11 cellular contexts compared by ENCODE assay signal in genomic region chrX:13699183-13699826, GRCh38. TPM values are rescaled to one million over a fixed set of nuclear protein-coding genes. Genes with fewer than 3 reads are reported as not detected.
DNase-seq lines count a peak whose midpoint lies in the region; ATAC-seq and TF ChIP-seq lines count a peak whose summit lies in the region.
"Had no signal": no experiment of that assay in that cellular context is flagged by ENCODE, and none has a peak within 500 bp of the region (broad histone marks: within the 10 kb centered on the region; RNA-seq: fewer than 3 reads in every experiment).

No MANE protein-coding gene starts in this region.

- peak; percentile 50 for DNase-seq in GM13976 (ENCODE audit: low spot score)
- peak in 2 of 3 donors; percentile 41 to 59 for DNase-seq in mucosa of descending colon
- DNase-seq in effector CD8-positive, alpha-beta T cell (lab: John Stamatoyannopoulos, UW) = no peak
- no peak for DNase-seq in NCI-H524 treated with DMSO at 0.1 percent for 48 hours (lab: John Stamatoyannopoulos, UW)
- no peak for DNase-seq in Caco-2
- DNase-seq in SKM-1 treated with dmso at 0.1 percent for 144 hours (lab: John Stamatoyannopoulos, UW; ENCODE audit: unreplicated experiment) = no peak
- DNase-seq: NCI-H1105, retina had no signal

- H3K4me3 Mint-ChIP-seq in Caco-2 (ENCODE audit: unreplicated experiment) = no peak overlapping the region

- H3K9ac ChIP-seq in SU-DHL-6 (ENCODE audit: low read length) = no peak overlapping the region

- H3K4me2 ChIP-seq in SU-DHL-6 (ENCODE audit: low read depth, low read length, poor library complexity, severe bottlenecking) = peak overlapping the region; percentile 15

- H3K36me3 ChIP-seq in SU-DHL-6 (ENCODE audit: low read length) (no peaks in the 10 kb centered on the region), mucosa of descending colon (ENCODE audit: low read depth) (no peaks in the 10 kb centered on the region), Caco-2 (ENCODE audit: control insufficient read depth, insufficient read depth, low read length) (no peaks in the 10 kb centered on the region)
- H3K36me3 ChIP-seq: esophagus muscularis mucosa had no signal

- H3K36me3 Mint-ChIP-seq in Caco-2 (ENCODE audit: insufficient read depth, unreplicated experiment) = peaks cover 26% of the 10 kb centered on the region

- no peak for TF ChIP-seq CTCF in GM13976 (IDR thresholded peaks at IDR 0.05; ENCODE audit: borderline replicate concordance, control extremely low read depth, extremely low read depth, insufficient read depth, missing control alignments)
- TF ChIP-seq CTCF in SU-DHL-6 (IDR thresholded peaks at IDR 0.05; ENCODE audit: insufficient read depth, low read length, poor library complexity, severe bottlenecking) = no peak
- TF ChIP-seq CTCF in mucosa of descending colon (IDR thresholded peaks at IDR 0.05) = no peak
- no peak for TF ChIP-seq CTCF in Caco-2 (IDR thresholded peaks at IDR 0.05; ENCODE audit: insufficient read depth in 1 of 2, low read depth in 1 of 2, low read length in 1 of 2, severe bottlenecking in 1 of 2, unreplicated experiment in 1 of 2)

- H3K27me3 ChIP-seq in SU-DHL-6 (ENCODE audit: low read length) (no peaks in the 10 kb centered on the region), Caco-2 (replicated peaks; ENCODE audit: control insufficient read depth, insufficient read depth, low read length) (no peaks in the 10 kb centered on the region)
- H3K27me3 ChIP-seq: esophagus muscularis mucosa had no signal

- no peaks in the 10 kb centered on the region for H3F3A ChIP-seq in SU-DHL-6 (ENCODE audit: insufficient read depth)

- H3K4me1 ChIP-seq in mucosa of descending colon (ENCODE audit: low read depth) (peaks cover 9% of the 10 kb centered on the region), Caco-2 (no peaks in the 10 kb centered on the region)

- intact Hi-C loops in mucosa of descending colon (cut with DNase I, micrococcal nuclease) = no loop called here
- intact Hi-C loops in Caco-2 (cut with micrococcal nuclease; ENCODE audit: unreplicated experiment) = no loop called here

- no peaks in the 10 kb centered on the region for H3K9me3 Mint-ChIP-seq in Caco-2 (ENCODE audit: unreplicated experiment)

- POLR2A ChIA-PET in Caco-2 (lab: Charles Lee) = no interaction called here

- peaks cover 27% of the 10 kb centered on the region for H3K4me1 Mint-ChIP-seq in Caco-2 (ENCODE audit: low read depth, unreplicated experiment)

- no peak overlapping the region for H2AFZ ChIP-seq in SU-DHL-6 (ENCODE audit: low read depth, low read length, severe bottlenecking)

- H3K27ac Mint-ChIP-seq in Caco-2 (ENCODE audit: unreplicated experiment) = no peak overlapping the region

- in situ Hi-C loops in GM13976 (cut with MboI; ENCODE audit: low sequenced_read_pairs, unreplicated experiment) = no loop called here

- H3K27ac ChIP-seq in SU-DHL-6 (ENCODE audit: low read depth, low read length) = no peak overlapping the region

- no peaks in the 10 kb centered on the region for H4K20me1 ChIP-seq in SU-DHL-6 (ENCODE audit: low read depth, low read length)

- ATAC-seq in GM21723 (IDR thresholded peaks at IDR 0.05; ENCODE audit: unreplicated experiment) (peak; percentile 65), mucosa of descending colon (peak; percentile 93)

- no TSS peak for BruUV-seq in Caco-2 (replicated peaks; lab: Mats Ljungman, UMichigan)

- no peak overlapping the region for H3K4me3 ChIP-seq in SU-DHL-6 (ENCODE audit: insufficient read depth, low read length, poor library complexity, severe bottlenecking)
- no peak overlapping the region for H3K4me3 ChIP-seq in mucosa of descending colon
- H3K4me3 ChIP-seq in Caco-2 (ENCODE audit: low read depth, low read length) = no peak overlapping the region
- H3K4me3 ChIP-seq: esophagus muscularis mucosa had no signal

- no peaks in the 10 kb centered on the region for H3K27me3 Mint-ChIP-seq in Caco-2 (ENCODE audit: insufficient read depth, unreplicated experiment)

- H3K9me3 ChIP-seq in SU-DHL-6 (ENCODE audit: insufficient read depth, low read length) (no peaks in the 10 kb centered on the region), mucosa of descending colon (no peaks in the 10 kb centered on the region), Caco-2 (no peaks in the 10 kb centered on the region)
- H3K9me3 ChIP-seq: esophagus muscularis mucosa had no signal

- H3K9me2 ChIP-seq in SU-DHL-6 (replicated peaks; ENCODE audit: insufficient read depth, low read length) = no peaks in the 10 kb centered on the region

- no peaks in the 10 kb centered on the region for H3K79me2 ChIP-seq in SU-DHL-6 (ENCODE audit: insufficient read depth, low read length)

- CTCF ChIA-PET in Caco-2 (lab: Charles Lee) = no interaction called here

RNA-seq across cellular contexts. Expression of gene RAB9A, which starts 10.4 kb away (rescaled TPM):
- total RNA-seq in mucosa of descending colon = 10 to 100 TPM; 38.1 to 49.5 (median 40.8) TPM
- total RNA-seq in Caco-2 (2022) = 22.9 and 25.5 TPM in 2 replicates

RNA-seq across cellular contexts. Expression of gene TRAPPC2, which starts 35.1 kb away (rescaled TPM):
- total RNA-seq in mucosa of descending colon (10 to 100 TPM; 13.1 to 20.4 (median 18.5) TPM), Caco-2 (2022) (19.3 and 19.4 TPM in 2 replicates)

RNA-seq across cellular contexts. Expression of gene OFD1, which starts 35.2 kb away (rescaled TPM):
- 10 to 100 TPM; 26.0 to 49.4 (median 32.6) TPM for total RNA-seq in mucosa of descending colon
- total RNA-seq in Caco-2 (2022) = 33.9 and 34.0 TPM in 2 replicates

RNA-seq across cellular contexts. Expression of gene TCEANC, which starts 46.4 kb away (rescaled TPM):
- total RNA-seq in mucosa of descending colon (1 to 10 TPM; 4.0 to 5.3 (median 4.8) TPM), Caco-2 (2022) (1.6 and 2.0 TPM in 2 replicates)

Comparison
In these comparisons a context has a peak if more than half of its experiments do, and no peak if none do; other contexts are left out.
1. DNase-seq: peak in GM13976 (single experiment) and mucosa of descending colon (2 of 3); none in effector CD8-positive, alpha-beta T cell (single experiment), NCI-H524 treated with DMSO at 0.1 percent for 48 hours (single experiment), Caco-2 (0 of 2) and SKM-1 treated with dmso at 0.1 percent for 144 hours (single experiment).